Comparison of ENCODE assay signal across 8 cellular contexts in the genomic region with DNA sequence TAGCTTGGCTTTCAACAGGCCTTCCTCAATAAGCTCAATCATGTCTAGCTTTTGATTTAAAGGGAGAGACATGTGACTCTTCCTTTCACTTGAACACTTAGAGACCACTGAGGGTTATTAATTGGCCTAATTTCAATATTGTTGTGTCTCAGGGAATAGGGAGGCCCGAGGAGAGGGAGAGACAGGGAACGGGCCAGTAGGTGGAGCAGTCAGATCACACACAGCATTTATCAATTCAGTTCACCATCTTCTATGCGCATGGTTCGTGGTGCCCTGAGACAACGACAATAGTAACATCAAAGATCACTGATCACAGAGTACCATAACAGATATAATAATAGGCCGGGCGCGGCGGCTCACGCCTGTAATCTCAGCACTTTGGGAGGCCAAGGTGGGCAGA. TPM values are rescaled to one million over a fixed set of nuclear protein-coding genes. Genes with fewer than 3 reads are reported as not detected.
A peak's percentile ranks its signal among the peaks of the same experiment; 100 is the strongest.
DNase-seq lines count a peak whose midpoint lies in the region; ATAC-seq and TF ChIP-seq lines count a peak whose summit lies in the region.

No MANE protein-coding gene starts in this region.

- H3K4me1 ChIP-seq in foreskin keratinocyte (no peaks in the 10 kb centered on the region), gastrocnemius medialis (no peaks in the 10 kb centered on the region)

- no peaks in the 10 kb centered on the region for H3K9me3 ChIP-seq in gastrocnemius medialis

- H3K36me3 ChIP-seq in gastrocnemius medialis = peaks cover 0 to 3% of the 10 kb centered on the region in 2 donors

- DNase-seq in stimulated activated naive CD4-positive, alpha-beta T cell (lab: John Stamatoyannopoulos, UW) = peak in 5 of 6 experiments; percentile 8 to 48 (median 16)
- no peak for DNase-seq in stimulated activated naive CD4-positive, alpha-beta T cell treated with Interleukin-2 at 50 U/mL for 16 hours (lab: John Stamatoyannopoulos, UW)
- peak; percentile 13 to 23 for DNase-seq in activated CD4-positive, alpha-beta T cell treated with anti-CD3 and anti-CD28 coated beads for 4 hours
- DNase-seq in foreskin keratinocyte (peak in 1 of 2 donors; percentile 4), gastrocnemius medialis (no peak), islet precursor cell (no peak)

- intact Hi-C loops in gastrocnemius medialis (cut with DNase I; ENCODE audit: low total_unique reads) = loop anchor here (5.0 kb wide), 1 partner anchor 173 kb away; no protein-coding TSS in a partner anchor

- no peak for ATAC-seq in foreskin keratinocyte
- ATAC-seq in gastrocnemius medialis = no peak
- no peak for ATAC-seq in HG02981 (IDR thresholded peaks at IDR 0.05; ENCODE audit: unreplicated experiment)
- no peak for ATAC-seq in GM19463 (IDR thresholded peaks at IDR 0.05; ENCODE audit: unreplicated experiment)

- H3K27me3 ChIP-seq in foreskin keratinocyte = no peaks in the 10 kb centered on the region
- H3K27me3 ChIP-seq in gastrocnemius medialis = no peaks in the 10 kb centered on the region

- no peak overlapping the region for H3K4me3 ChIP-seq in gastrocnemius medialis

- no peak overlapping the region for H3K27ac ChIP-seq in foreskin keratinocyte
- H3K27ac ChIP-seq in gastrocnemius medialis = no peak overlapping the region

- TF ChIP-seq CTCF in foreskin keratinocyte (conservative IDR thresholded peaks at IDR 0.05) (peak; percentile 57), gastrocnemius medialis (IDR thresholded peaks at IDR 0.05 in 4 of 5, conservative IDR thresholded peaks at IDR 0.05 in 1 of 5) (peak in 3 of 5 experiments; percentile 13 to 29 (median 20))

- TF ChIP-seq POLR2A in gastrocnemius medialis (IDR thresholded peaks at IDR 0.05) = no peak

- in situ Hi-C loops in gastrocnemius medialis (cut with MboI; ENCODE audit: low sequenced_read_pairs in 4 of 4) = loop anchor here in 1 of 4 donors (25.0 kb wide), 1 partner anchor 183 kb away; no protein-coding TSS in a partner anchor

RNA-seq across cellular contexts. Expression of a gene that starts 17.8 kb away (rescaled TPM):
- total RNA-seq in foreskin keratinocyte (3.9 and 5.3 TPM in 2 replicates), gastrocnemius medialis (1 to 10 TPM in 3 of 4 donors, under 1 TPM in 1; 1.00 to 4.3 (median 3.3) TPM)
- 1.6 and 2.4 TPM in 2 replicates for polyA plus RNA-seq in foreskin keratinocyte

Comparison
In these comparisons a context has a peak if more than half of its experiments do, and no peak if none do; other contexts are left out.
1. DNase-seq: peak in stimulated activated naive CD4-positive, alpha-beta T cell (5 of 6) and activated CD4-positive, alpha-beta T cell treated with anti-CD3 and anti-CD28 coated beads for 4 hours (2 of 2); none in stimulated activated naive CD4-positive, alpha-beta T cell treated with Interleukin-2 at 50 U/mL for 16 hours (single experiment), gastrocnemius medialis (0 of 2) and islet precursor cell (single experiment).